ENCODE assay signal across 14 cellular contexts in genomic region chr1:112855152-112855836, GRCh38.
DNase-seq lines count a peak whose midpoint lies in the region; ATAC-seq, FAIRE-seq and TF ChIP-seq lines count a peak whose summit lies in the region.
"Had no signal": no experiment of that assay in that cellular context is flagged by ENCODE, and none has a peak within 500 bp of the region (broad histone marks: within the 10 kb centered on the region; RNA-seq: fewer than 3 reads in every experiment).

No MANE protein-coding gene starts in this region.

- no peak overlapping the region for H2BK120ac ChIP-seq in H1 (replicated peaks; ENCODE audit: low read depth, low read length)

- no peak for ATAC-seq in GM23338
- no peak for ATAC-seq in HG03097 (IDR thresholded peaks at IDR 0.05; ENCODE audit: low FRiP score, unreplicated experiment)
- no peak for ATAC-seq in HG03469 (IDR thresholded peaks at IDR 0.05; ENCODE audit: unreplicated experiment)

- peak overlapping the region; percentile 46 for H3K4me3 ChIP-seq in BE2C (ENCODE audit: low read depth, low read length)
- no peak overlapping the region for H3K4me3 ChIP-seq in GM23338
- no peak overlapping the region for H3K4me3 ChIP-seq in H1 (ENCODE audit: extremely low read depth in 1 of 4, insufficient read depth in 2 of 4, low read depth in 3 of 4, low read length in 4 of 4)
- H3K4me3 ChIP-seq in osteoblast (ENCODE audit: insufficient read depth, low read length), result peak overlapping the region; percentile 63

- peaks cover 5% of the 10 kb centered on the region; the same call in 1 of the 3 replicates for H3K36me3 Mint-ChIP-seq in GM23338 (ENCODE audit: low read depth)
- H3K36me3 Mint-ChIP-seq: activated naive CD8-positive, alpha-beta T cell; immature natural killer cell had no signal

- H3K27ac ChIP-seq in GM23338 (ENCODE audit: low read depth) (no peak overlapping the region), H1 (ENCODE audit: low read depth, low read length) (no peak overlapping the region), osteoblast (ENCODE audit: low read depth, low read length) (no peak overlapping the region)
- H3K27ac ChIP-seq: colonic mucosa had no signal

- no peak for TF ChIP-seq CTCF in BE2C (IDR thresholded peaks at IDR 0.05; ENCODE audit: low read depth, low read length)
- no peak for TF ChIP-seq CTCF in GM23338 (conservative IDR thresholded peaks at IDR 0.05; ENCODE audit: low read depth in 2 of 2)
- TF ChIP-seq CTCF in H1 (IDR thresholded peaks at IDR 0.05; ENCODE audit: control extremely low read depth in 1 of 3, insufficient read depth in 1 of 3, low read depth in 1 of 3, low read length in 3 of 3), result no peak
- no peak for TF ChIP-seq CTCF in osteoblast (IDR thresholded peaks at IDR 0.05; ENCODE audit: extremely low read depth, low read depth, low read length)

- H4K91ac ChIP-seq in H1 (replicated peaks; ENCODE audit: insufficient read length, low read length), result no peak overlapping the region

- H2AFZ ChIP-seq in GM23338 (no peak overlapping the region; the same call in 1 of the 2 replicates), H1 (ENCODE audit: low read length) (no peak overlapping the region), osteoblast (ENCODE audit: low read length) (peak overlapping the region; percentile 61)

- H3K23me2 ChIP-seq in H1 (ENCODE audit: low read depth, low read length), result no peaks in the 10 kb centered on the region; the same call in 1 of the 2 replicates

- FAIRE-seq in H1 (lab: Jason Lieb, UNC), result no peak

- no peak overlapping the region for H3K9ac ChIP-seq in H1 (replicated peaks in 1 of 4; ENCODE audit: extremely low read depth in 1 of 4, low read depth in 3 of 4, low read length in 3 of 4)

- no peak overlapping the region for H3K4me3 Mint-ChIP-seq in GM23338
- H3K4me3 Mint-ChIP-seq: activated naive CD8-positive, alpha-beta T cell; stimulated activated naive CD8-positive, alpha-beta T cell treated with anti-CD3 and anti-CD28 coated beads, Interleukin-15, Interleukin-2, amounts not matched to agents 100 ng/mL and 50 ng/mL, for 24 hours had no signal

- no peaks in the 10 kb centered on the region; the same call in 2 of the 3 replicates for H3K9me3 Mint-ChIP-seq in GM23338
- H3K9me3 Mint-ChIP-seq: immature natural killer cell; stimulated activated naive CD8-positive, alpha-beta T cell treated with anti-CD3 and anti-CD28 coated beads, Interleukin-15, Interleukin-2, amounts not matched to agents 100 ng/mL and 50 ng/mL, for 24 hours had no signal

- H3K18ac ChIP-seq in H1 (ENCODE audit: extremely low read depth, low read length), result 0 out of 2 replicates have a peak overlapping the region, but pooled peaks have one; percentile 15

- 0 out of 2 replicates have a peak overlapping the region, but pooled peaks have one; percentile 26 for H2AK5ac ChIP-seq in H1 (ENCODE audit: low read depth, low read length)

- no peak overlapping the region for H3K23ac ChIP-seq in H1 (ENCODE audit: insufficient read length)

- peaks cover 13% of the 10 kb centered on the region; the same call in 2 of the 3 replicates for H3K4me1 Mint-ChIP-seq in GM23338

- no peak for TF ChIP-seq EP300 in H1 (IDR thresholded peaks at IDR 0.05; ENCODE audit: borderline replicate concordance in 1 of 2, low read depth in 2 of 2, low read length in 2 of 2)

- no peaks in the 10 kb centered on the region for H4K20me1 ChIP-seq in GM23338 (replicated peaks; ENCODE audit: insufficient read depth)
- H4K20me1 ChIP-seq in H1 (replicated peaks in 1 of 2; ENCODE audit: control insufficient read depth in 1 of 2, insufficient read depth in 2 of 2, low read length in 2 of 2), result no peaks in the 10 kb centered on the region
- H4K20me1 ChIP-seq in osteoblast (ENCODE audit: insufficient read depth, low read length), result no peaks in the 10 kb centered on the region

- no peak overlapping the region for H3K27ac Mint-ChIP-seq in GM23338
- H3K27ac Mint-ChIP-seq: activated naive CD8-positive, alpha-beta T cell; immature natural killer cell; stimulated activated naive CD8-positive, alpha-beta T cell treated with anti-CD3 and anti-CD28 coated beads, Interleukin-15, Interleukin-2, amounts not matched to agents 100 ng/mL and 50 ng/mL, for 24 hours had no signal

- H3K9me3 ChIP-seq in BE2C (no peaks in the 10 kb centered on the region), H1 (ENCODE audit: insufficient read depth in 2 of 2, low read depth in 1 of 2, low read length in 1 of 2) (no peaks in the 10 kb centered on the region; a peak in 1 of 4 replicates), osteoblast (ENCODE audit: low read depth, low read length) (peaks cover 2% of the 10 kb centered on the region)
- H3K9me3 ChIP-seq: colonic mucosa had no signal

- no peak overlapping the region for H2BK20ac ChIP-seq in H1 (ENCODE audit: low read length)

- no peak overlapping the region for H2BK5ac ChIP-seq in H1 (ENCODE audit: low read depth, low read length)

- H3K36me3 ChIP-seq in BE2C, result no peaks in the 10 kb centered on the region
- H3K36me3 ChIP-seq in GM23338 (ENCODE audit: insufficient read depth), result no peaks in the 10 kb centered on the region
- no peaks in the 10 kb centered on the region for H3K36me3 ChIP-seq in H1 (ENCODE audit: control insufficient read depth in 2 of 4, insufficient read depth in 4 of 4, low read length in 3 of 4)
- H3K36me3 ChIP-seq in osteoblast (ENCODE audit: insufficient read depth, low read length), result no peaks in the 10 kb centered on the region
- H3K36me3 ChIP-seq: colonic mucosa had no signal

- no peak overlapping the region for H4K8ac ChIP-seq in H1 (ENCODE audit: extremely low read depth, insufficient read depth, low read length)

- DNase-seq in BE2C, result no peak
- DNase-seq in GM23338 (ENCODE audit: low spot score), result no peak
- no peak for DNase-seq in H1 (ENCODE audit: low read depth in 1 of 2, low spot score in 2 of 2)
- no peak for DNase-seq in osteoblast (ENCODE audit: insufficient read length, low spot score, missing footprints)
- DNase-seq in GM19240 (ENCODE audit: insufficient read length, low spot score), result no peak
- DNase-seq: colonic mucosa; foreskin melanocyte; immature natural killer cell; NCI-H2081 treated with DMSO at 0.1 percent for 48 hours; stimulated activated CD4-positive, alpha-beta T cell treated with anti-CD3 and anti-CD28 coated beads, Interleukin-4, amount 100 ng/mL, for 4 hours had no signal

- H3K79me2 ChIP-seq in GM23338 (replicated peaks; ENCODE audit: insufficient read depth) (peaks cover 18% of the 10 kb centered on the region), H1 (ENCODE audit: control insufficient read depth in 1 of 2, insufficient read depth in 2 of 2, low read length in 2 of 2) (no peaks in the 10 kb centered on the region), osteoblast (ENCODE audit: insufficient read depth, low read length) (peaks cover 2% of the 10 kb centered on the region)

- CTCF ChIA-PET in H1 (lab: Charles Lee; ENCODE audit: partially characterized antibody), result interaction anchor here (0.6 to 3.5 kb wide), 7 partner anchors 23 to 217 kb away, joined by 3 to 10 read pairs (median 3); no protein-coding TSS in a partner anchor

- TF ChIP-seq POLR2A in H1 (IDR thresholded peaks at IDR 0.05; ENCODE audit: control extremely low read depth in 1 of 2, low read depth in 2 of 2, low read length in 2 of 2), result no peak

- H3K27me3 ChIP-seq in BE2C, result no peaks in the 10 kb centered on the region
- no peaks in the 10 kb centered on the region for H3K27me3 ChIP-seq in GM23338 (ENCODE audit: insufficient read depth)
- no peaks in the 10 kb centered on the region for H3K27me3 ChIP-seq in H1 (replicated peaks in 1 of 4; ENCODE audit: control insufficient read depth in 3 of 4, extremely low read depth in 1 of 4, insufficient read depth in 3 of 4, low read length in 3 of 4)
- H3K27me3 ChIP-seq in osteoblast (ENCODE audit: insufficient read depth, low read length), result no peaks in the 10 kb centered on the region
- H3K27me3 ChIP-seq: colonic mucosa had no signal

- peak overlapping the region; percentile 40; the same call in 1 of the 2 replicates for H3K4me2 ChIP-seq in GM23338
- 0 out of 4 replicates have a peak overlapping the region, but pooled peaks of 1 of the 2 experiments have one; percentile 20 for H3K4me2 ChIP-seq in H1 (ENCODE audit: insufficient read depth in 1 of 2, low read depth in 2 of 2, low read length in 2 of 2)
- H3K4me2 ChIP-seq in osteoblast (ENCODE audit: insufficient read depth, low read length), result peak overlapping the region; percentile 74

- peaks cover 3% of the 10 kb centered on the region; the same call in 1 of the 2 replicates for H3K79me1 ChIP-seq in H1 (ENCODE audit: low read depth, low read length)

- H3K14ac ChIP-seq in H1 (ENCODE audit: insufficient read length), result no peak overlapping the region

- no peak overlapping the region for H2BK12ac ChIP-seq in H1 (ENCODE audit: low read depth, low read length)

- H3K9me2 ChIP-seq in GM23338 (ENCODE audit: insufficient read depth), result peaks cover 21% of the 10 kb centered on the region

- 82% methylated on average over 6 of the region's 6 CpGs; no CpG with 5 or more reads in 1 of the 2 experiments for WGBS in H1 (ENCODE audit: extremely low coverage in 1 of 2, insufficient coverage in 1 of 2, insufficient read length in 1 of 2, insufficient replicate concordance in 2 of 2, low coverage in 1 of 2, low lambda C conversion rate in 2 of 2, missing lambda C conversion rate in 1 of 2), 2 experiments

- peaks cover 22% of the 10 kb centered on the region for H3F3A ChIP-seq in GM23338 (replicated peaks; ENCODE audit: low read depth)

- peaks cover 15% of the 10 kb centered on the region for H3K27me3 Mint-ChIP-seq in GM23338 (ENCODE audit: insufficient read depth, low read depth, poor library complexity)

- POLR2A ChIA-PET in H1 (lab: Charles Lee; ENCODE audit: partially characterized antibody), result interaction anchor here (0.6 to 1.9 kb wide), 6 partner anchors 26 to 230 kb away, joined by 3 to 5 read pairs (median 4); partner anchors contain the start of gene LRIG2

- H4K5ac ChIP-seq in H1 (ENCODE audit: insufficient read length, low read depth, low read length), result no peak overlapping the region

- no peak overlapping the region for H2BK15ac ChIP-seq in H1 (ENCODE audit: low read length)

- H3K4me1 ChIP-seq in BE2C (no peaks in the 10 kb centered on the region), GM23338 (ENCODE audit: insufficient read depth) (peaks cover 30% of the 10 kb centered on the region), H1 (replicated peaks in 1 of 4; ENCODE audit: control insufficient read depth in 3 of 4, insufficient read depth in 4 of 4, low read length in 3 of 4) (peaks cover 0 to 6% (median 1%) of the 10 kb centered on the region in 4 experiments; a peak in 5 of 7 replicates), osteoblast (ENCODE audit: insufficient read depth, low read length) (peaks cover 4% of the 10 kb centered on the region)
- H3K4me1 ChIP-seq: colonic mucosa had no signal

- H3K56ac ChIP-seq in H1 (replicated peaks; ENCODE audit: insufficient read length, low read depth, low read length), result no peak overlapping the region

- no peak for TF ChIP-seq RAD21 in H1 (IDR thresholded peaks at IDR 0.05 in 1 of 2, conservative IDR thresholded peaks at IDR 0.05 in 1 of 2; ENCODE audit: low read depth in 2 of 2, low read length in 2 of 2)

- H3K4ac ChIP-seq in H1 (replicated peaks; ENCODE audit: insufficient read length, low read depth, low read length), result no peak overlapping the region

TF ChIP-seq in H1, 55 proteins besides CTCF, POLR2A, EP300 and RAD21 (continues in another document):
- TF ChIP-seq CHD1 (IDR thresholded peaks at IDR 0.05; ENCODE audit: low read depth, low read length) (no peak), KDM5A (IDR thresholded peaks at IDR 0.05; ENCODE audit: low read length) (no peak)

Comparison
In these comparisons a context has a peak if more than half of its experiments do, and no peak if none do; other contexts are left out.
1. H3K4me3 ChIP-seq: peak in BE2C (single experiment) and osteoblast (single experiment); none in GM23338 (single experiment) and H1 (0 of 4).